In the genomic region with DNA sequence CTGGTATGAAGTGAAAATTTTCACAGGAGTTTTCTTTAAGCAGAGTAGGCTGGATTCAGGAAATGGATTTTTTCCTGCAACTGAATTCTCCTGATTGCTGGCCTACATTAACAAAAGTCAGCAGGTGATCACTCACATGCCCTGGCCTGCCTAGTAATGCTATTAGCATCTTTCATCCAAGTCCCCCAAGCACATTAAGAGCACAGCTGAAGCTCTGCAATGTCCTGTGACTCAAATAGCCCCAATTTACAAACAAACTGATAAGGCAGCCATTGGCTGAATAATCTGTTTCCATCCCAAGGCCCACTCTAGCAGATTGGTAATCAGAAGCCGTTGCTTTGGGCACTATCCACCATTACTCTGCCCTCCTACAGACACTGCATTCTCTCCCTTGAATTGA, we compare ENCODE assay signal across 1 cellular context.
TF ChIP-seq lines count a peak whose summit lies in the region.

No MANE protein-coding gene starts in this region.

TF ChIP-seq in GM23338, 12 proteins besides CTCF, POLR2A, EP300 and RAD21 (continued from another document):
- no peak for TF ChIP-seq STAT1 (IDR thresholded peaks at IDR 0.05; ENCODE audit: unreplicated experiment)
- TF ChIP-seq CREB1 (CRISPR knock-in tag; IDR thresholded peaks at IDR 0.05; ENCODE audit: low read depth): no peak
